1 cellular context compared by ENCODE assay signal in genomic region chr10:49538381-49539319, GRCh38.
TF ChIP-seq lines count a peak whose summit lies in the region.

TSS of gene ERCC6 (minus strand) at chr10:49539121.

TF ChIP-seq in K562, 482 proteins besides CTCF, POLR2A, EP300 and RAD21 (continued from another document and continues in another):
- TF ChIP-seq MLLT1 (IDR thresholded peaks at IDR 0.05) (no peak; a peak in 1 of 4 replicates), FOXP1 (CRISPR knock-in tag; IDR thresholded peaks at IDR 0.05) (no peak; the same call in 1 of the 2 replicates), ZNF277 (CRISPR knock-in tag; IDR thresholded peaks at IDR 0.05; ENCODE audit: borderline replicate concordance) (no peak), GMEB1 (CRISPR knock-in tag; IDR thresholded peaks at IDR 0.05) (peak; percentile 31; the same call in 1 of the 2 replicates), ZNF507 (tag; conservative IDR thresholded peaks at IDR 0.05) (no peak), TCF7L2 (IDR thresholded peaks at IDR 0.05; ENCODE audit: low read depth, low read length) (no peak), ZNF217 (CRISPR knock-in tag; IDR thresholded peaks at IDR 0.05) (no peak), NR3C1 (CRISPR knock-in tag; IDR thresholded peaks at IDR 0.05) (no peak), ZNF134 (CRISPR knock-in tag; conservative IDR thresholded peaks at IDR 0.05) (no peak), MCM5 (IDR thresholded peaks at IDR 0.05; ENCODE audit: low read depth) (no peak), NR2C2 (CRISPR knock-in tag; IDR thresholded peaks at IDR 0.05) (no peak; the same call in 1 of the 2 replicates), NR2C2 (tag; IDR thresholded peaks at IDR 0.05) (peak; percentile 67), RBBP5 (IDR thresholded peaks at IDR 0.05; ENCODE audit: borderline replicate concordance, insufficient read depth, low read length, poor library complexity, severe bottlenecking) (peak; percentile 95), TCF7 (IDR thresholded peaks at IDR 0.05; ENCODE audit: borderline replicate concordance) (no peak), PTRF (tag; IDR thresholded peaks at IDR 0.05) (no peak), AFF4 (CRISPR knock-in tag; IDR thresholded peaks at IDR 0.05) (no peak), ZBTB8A (IDR thresholded peaks at IDR 0.05; ENCODE audit: partially characterized antibody) (no peak), ZNF589 (CRISPR knock-in tag; IDR thresholded peaks at IDR 0.05; ENCODE audit: low read depth) (peak; percentile 53; the same call in 1 of the 2 replicates), ZFX (CRISPR knock-in tag; IDR thresholded peaks at IDR 0.05) (peak; percentile 96), THRB (CRISPR knock-in tag; conservative IDR thresholded peaks at IDR 0.05) (no peak), ZNF175 (CRISPR knock-in tag; IDR thresholded peaks at IDR 0.05; ENCODE audit: low read depth) (no peak), NFE2 (IDR thresholded peaks at IDR 0.05; ENCODE audit: low read depth) (no peak), KDM2B (CRISPR knock-in tag; IDR thresholded peaks at IDR 0.05) (no peak)
- TF ChIP-seq, protein P1, sequence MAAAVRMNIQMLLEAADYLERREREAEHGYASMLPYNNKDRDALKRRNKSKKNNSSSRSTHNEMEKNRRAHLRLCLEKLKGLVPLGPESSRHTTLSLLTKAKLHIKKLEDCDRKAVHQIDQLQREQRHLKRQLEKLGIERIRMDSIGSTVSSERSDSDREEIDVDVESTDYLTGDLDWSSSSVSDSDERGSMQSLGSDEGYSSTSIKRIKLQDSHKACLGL (CRISPR knock-in tag; IDR thresholded peaks at IDR 0.05; ENCODE audit: borderline replicate concordance, poor library complexity, severe bottlenecking) = peak; percentile 81
- TF ChIP-seq, protein P2, sequence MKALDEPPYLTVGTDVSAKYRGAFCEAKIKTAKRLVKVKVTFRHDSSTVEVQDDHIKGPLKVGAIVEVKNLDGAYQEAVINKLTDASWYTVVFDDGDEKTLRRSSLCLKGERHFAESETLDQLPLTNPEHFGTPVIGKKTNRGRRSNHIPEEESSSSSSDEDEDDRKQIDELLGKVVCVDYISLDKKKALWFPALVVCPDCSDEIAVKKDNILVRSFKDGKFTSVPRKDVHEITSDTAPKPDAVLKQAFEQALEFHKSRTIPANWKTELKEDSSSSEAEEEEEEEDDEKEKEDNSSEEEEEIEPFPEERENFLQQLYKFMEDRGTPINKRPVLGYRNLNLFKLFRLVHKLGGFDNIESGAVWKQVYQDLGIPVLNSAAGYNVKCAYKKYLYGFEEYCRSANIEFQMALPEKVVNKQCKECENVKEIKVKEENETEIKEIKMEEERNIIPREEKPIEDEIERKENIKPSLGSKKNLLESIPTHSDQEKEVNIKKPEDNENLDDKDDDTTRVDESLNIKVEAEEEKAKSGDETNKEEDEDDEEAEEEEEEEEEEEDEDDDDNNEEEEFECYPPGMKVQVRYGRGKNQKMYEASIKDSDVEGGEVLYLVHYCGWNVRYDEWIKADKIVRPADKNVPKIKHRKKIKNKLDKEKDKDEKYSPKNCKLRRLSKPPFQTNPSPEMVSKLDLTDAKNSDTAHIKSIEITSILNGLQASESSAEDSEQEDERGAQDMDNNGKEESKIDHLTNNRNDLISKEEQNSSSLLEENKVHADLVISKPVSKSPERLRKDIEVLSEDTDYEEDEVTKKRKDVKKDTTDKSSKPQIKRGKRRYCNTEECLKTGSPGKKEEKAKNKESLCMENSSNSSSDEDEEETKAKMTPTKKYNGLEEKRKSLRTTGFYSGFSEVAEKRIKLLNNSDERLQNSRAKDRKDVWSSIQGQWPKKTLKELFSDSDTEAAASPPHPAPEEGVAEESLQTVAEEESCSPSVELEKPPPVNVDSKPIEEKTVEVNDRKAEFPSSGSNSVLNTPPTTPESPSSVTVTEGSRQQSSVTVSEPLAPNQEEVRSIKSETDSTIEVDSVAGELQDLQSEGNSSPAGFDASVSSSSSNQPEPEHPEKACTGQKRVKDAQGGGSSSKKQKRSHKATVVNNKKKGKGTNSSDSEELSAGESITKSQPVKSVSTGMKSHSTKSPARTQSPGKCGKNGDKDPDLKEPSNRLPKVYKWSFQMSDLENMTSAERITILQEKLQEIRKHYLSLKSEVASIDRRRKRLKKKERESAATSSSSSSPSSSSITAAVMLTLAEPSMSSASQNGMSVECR (CRISPR knock-in tag; IDR thresholded peaks at IDR 0.05) = no peak; the same call in 1 of the 2 replicates
- TF ChIP-seq, protein P3, sequence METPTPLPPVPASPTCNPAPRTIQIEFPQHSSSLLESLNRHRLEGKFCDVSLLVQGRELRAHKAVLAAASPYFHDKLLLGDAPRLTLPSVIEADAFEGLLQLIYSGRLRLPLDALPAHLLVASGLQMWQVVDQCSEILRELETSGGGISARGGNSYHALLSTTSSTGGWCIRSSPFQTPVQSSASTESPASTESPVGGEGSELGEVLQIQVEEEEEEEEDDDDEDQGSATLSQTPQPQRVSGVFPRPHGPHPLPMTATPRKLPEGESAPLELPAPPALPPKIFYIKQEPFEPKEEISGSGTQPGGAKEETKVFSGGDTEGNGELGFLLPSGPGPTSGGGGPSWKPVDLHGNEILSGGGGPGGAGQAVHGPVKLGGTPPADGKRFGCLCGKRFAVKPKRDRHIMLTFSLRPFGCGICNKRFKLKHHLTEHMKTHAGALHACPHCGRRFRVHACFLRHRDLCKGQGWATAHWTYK (CRISPR knock-in tag; IDR thresholded peaks at IDR 0.05) = peak; percentile 19; the same call in 1 of the 2 replicates
- TF ChIP-seq, protein P4, sequence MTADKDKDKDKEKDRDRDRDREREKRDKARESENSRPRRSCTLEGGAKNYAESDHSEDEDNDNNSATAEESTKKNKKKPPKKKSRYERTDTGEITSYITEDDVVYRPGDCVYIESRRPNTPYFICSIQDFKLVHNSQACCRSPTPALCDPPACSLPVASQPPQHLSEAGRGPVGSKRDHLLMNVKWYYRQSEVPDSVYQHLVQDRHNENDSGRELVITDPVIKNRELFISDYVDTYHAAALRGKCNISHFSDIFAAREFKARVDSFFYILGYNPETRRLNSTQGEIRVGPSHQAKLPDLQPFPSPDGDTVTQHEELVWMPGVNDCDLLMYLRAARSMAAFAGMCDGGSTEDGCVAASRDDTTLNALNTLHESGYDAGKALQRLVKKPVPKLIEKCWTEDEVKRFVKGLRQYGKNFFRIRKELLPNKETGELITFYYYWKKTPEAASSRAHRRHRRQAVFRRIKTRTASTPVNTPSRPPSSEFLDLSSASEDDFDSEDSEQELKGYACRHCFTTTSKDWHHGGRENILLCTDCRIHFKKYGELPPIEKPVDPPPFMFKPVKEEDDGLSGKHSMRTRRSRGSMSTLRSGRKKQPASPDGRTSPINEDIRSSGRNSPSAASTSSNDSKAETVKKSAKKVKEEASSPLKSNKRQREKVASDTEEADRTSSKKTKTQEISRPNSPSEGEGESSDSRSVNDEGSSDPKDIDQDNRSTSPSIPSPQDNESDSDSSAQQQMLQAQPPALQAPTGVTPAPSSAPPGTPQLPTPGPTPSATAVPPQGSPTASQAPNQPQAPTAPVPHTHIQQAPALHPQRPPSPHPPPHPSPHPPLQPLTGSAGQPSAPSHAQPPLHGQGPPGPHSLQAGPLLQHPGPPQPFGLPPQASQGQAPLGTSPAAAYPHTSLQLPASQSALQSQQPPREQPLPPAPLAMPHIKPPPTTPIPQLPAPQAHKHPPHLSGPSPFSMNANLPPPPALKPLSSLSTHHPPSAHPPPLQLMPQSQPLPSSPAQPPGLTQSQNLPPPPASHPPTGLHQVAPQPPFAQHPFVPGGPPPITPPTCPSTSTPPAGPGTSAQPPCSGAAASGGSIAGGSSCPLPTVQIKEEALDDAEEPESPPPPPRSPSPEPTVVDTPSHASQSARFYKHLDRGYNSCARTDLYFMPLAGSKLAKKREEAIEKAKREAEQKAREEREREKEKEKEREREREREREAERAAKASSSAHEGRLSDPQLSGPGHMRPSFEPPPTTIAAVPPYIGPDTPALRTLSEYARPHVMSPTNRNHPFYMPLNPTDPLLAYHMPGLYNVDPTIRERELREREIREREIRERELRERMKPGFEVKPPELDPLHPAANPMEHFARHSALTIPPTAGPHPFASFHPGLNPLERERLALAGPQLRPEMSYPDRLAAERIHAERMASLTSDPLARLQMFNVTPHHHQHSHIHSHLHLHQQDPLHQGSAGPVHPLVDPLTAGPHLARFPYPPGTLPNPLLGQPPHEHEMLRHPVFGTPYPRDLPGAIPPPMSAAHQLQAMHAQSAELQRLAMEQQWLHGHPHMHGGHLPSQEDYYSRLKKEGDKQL (CRISPR knock-in tag; IDR thresholded peaks at IDR 0.05; ENCODE audit: borderline replicate concordance) = no peak
